9 cellular contexts compared by ENCODE assay signal in genomic region chr9:79574716-79575242, GRCh38. TPM values are rescaled to one million over a fixed set of nuclear protein-coding genes. Genes with fewer than 3 reads are reported as not detected.
DNase-seq lines count a peak whose midpoint lies in the region; ATAC-seq and TF ChIP-seq lines count a peak whose summit lies in the region.
"Had no signal": no experiment of that assay in that cellular context is flagged by ENCODE, and none has a peak within 500 bp of the region (broad histone marks: within the 10 kb centered on the region; RNA-seq: fewer than 3 reads in every experiment).

No MANE protein-coding gene starts in this region.

- H3K27ac Mint-ChIP-seq in progenitor cell of endocrine pancreas, result no peak overlapping the region

- no peaks in the 10 kb centered on the region for H3K9me3 ChIP-seq in ES-I3 (ENCODE audit: control insufficient read depth, insufficient read depth, low read length)
- H3K9me3 ChIP-seq in PC-3 (ENCODE audit: low read length), result no peaks in the 10 kb centered on the region
- no peaks in the 10 kb centered on the region for H3K9me3 ChIP-seq in fibroblast of lung (ENCODE audit: control insufficient read depth, insufficient read depth, low read depth, low read length)

- CTCF ChIA-PET in PC-3 (lab: Charles Lee), result no interaction called here

- peaks cover 41% of the 10 kb centered on the region for H3K4me1 Mint-ChIP-seq in progenitor cell of endocrine pancreas (ENCODE audit: low read depth)

- no peak for DNase-seq in PC-3
- peak; percentile 7 to 58 for DNase-seq in fibroblast of lung (ENCODE audit: low read depth in 2 of 2)
- no peak for DNase-seq in progenitor cell of endocrine pancreas (ENCODE audit: low spot score, unreplicated experiment)
- no peak for DNase-seq in iPS-NIHi11 (ENCODE audit: low spot score)
- DNase-seq: NCI-H526 had no signal

- no peak overlapping the region for H3K27ac ChIP-seq in PC-3 (ENCODE audit: low read length)
- H3K27ac ChIP-seq in fibroblast of lung (ENCODE audit: insufficient read depth, low read length), result no peak overlapping the region

- H3K4me3 ChIP-seq in PC-3 (ENCODE audit: low read length), result peak overlapping the region; percentile 70; the same call in 1 of the 2 replicates
- H3K4me3 ChIP-seq in fibroblast of lung (replicated peaks in 1 of 4; ENCODE audit: control extremely low read depth in 1 of 4, insufficient read depth in 1 of 4, low read depth in 3 of 4, low read length in 4 of 4), result peak overlapping the region; percentile 2 to 77 (median 72)

- H4K20me1 ChIP-seq in PC-3 (ENCODE audit: low read length), result no peaks in the 10 kb centered on the region
- no peaks in the 10 kb centered on the region for H4K20me1 ChIP-seq in fibroblast of lung (ENCODE audit: control insufficient read depth, extremely low read depth, insufficient read depth, low read length)

- no peaks in the 10 kb centered on the region for H3K27me3 ChIP-seq in PC-3 (ENCODE audit: low read length)
- no peaks in the 10 kb centered on the region for H3K27me3 ChIP-seq in fibroblast of lung (ENCODE audit: control insufficient read depth, insufficient read depth, low read length)

- peaks cover 10% of the 10 kb centered on the region for H3K4me1 ChIP-seq in ES-I3 (ENCODE audit: insufficient read depth, low read length)
- peaks cover 12% of the 10 kb centered on the region; the same call in 1 of the 2 replicates for H3K4me1 ChIP-seq in PC-3 (ENCODE audit: insufficient read depth, low read length)
- H3K4me1 ChIP-seq in fibroblast of lung (ENCODE audit: control insufficient read depth, extremely low read depth, insufficient read depth, low read length), result peaks cover 3% of the 10 kb centered on the region

- intact Hi-C loops in PC-3 (cut with micrococcal nuclease), result loop anchor here (2.0 to 10.0 kb wide), 6 partner anchors 48 to 603 kb away; no protein-coding TSS in a partner anchor

- H3K9ac ChIP-seq in ES-I3 (ENCODE audit: low read depth, low read length) (peak overlapping the region; percentile 83), PC-3 (ENCODE audit: low read length) (peak overlapping the region; percentile 58; the same call in 1 of the 2 replicates), fibroblast of lung (ENCODE audit: insufficient read depth, low read length) (no peak overlapping the region)

- ATAC-seq in PC-3 (no peak), GM18907 (IDR thresholded peaks at IDR 0.05; ENCODE audit: unreplicated experiment) (no peak), HG03520 (IDR thresholded peaks at IDR 0.05; ENCODE audit: unreplicated experiment) (no peak), HG03280 (IDR thresholded peaks at IDR 0.05; ENCODE audit: unreplicated experiment) (no peak)

- H2AFZ ChIP-seq in PC-3 (ENCODE audit: low read length) (no peak overlapping the region), fibroblast of lung (ENCODE audit: low read length) (no peak overlapping the region)

- no peaks in the 10 kb centered on the region for H3K9me2 ChIP-seq in PC-3 (replicated peaks; ENCODE audit: low read length)

- TF ChIP-seq CTCF in PC-3 (conservative IDR thresholded peaks at IDR 0.05; ENCODE audit: low read depth, low read length) (no peak), fibroblast of lung (conservative IDR thresholded peaks at IDR 0.05 in 1 of 2, IDR thresholded peaks at IDR 0.05 in 1 of 2; ENCODE audit: low read depth in 1 of 2, low read length in 2 of 2) (no peak), progenitor cell of endocrine pancreas (IDR thresholded peaks at IDR 0.05; ENCODE audit: unreplicated experiment) (no peak)

- no peaks in the 10 kb centered on the region for H3F3A ChIP-seq in PC-3 (ENCODE audit: low read length, unreplicated experiment)

- POLR2A ChIA-PET in PC-3 (lab: Charles Lee; ENCODE audit: unreplicated experiment), result no interaction called here

- H3K36me3 Mint-ChIP-seq in progenitor cell of endocrine pancreas (ENCODE audit: insufficient read depth), result peaks cover 13% of the 10 kb centered on the region

- H3K9me3 Mint-ChIP-seq in progenitor cell of endocrine pancreas (ENCODE audit: low read depth), result no peaks in the 10 kb centered on the region

- peak overlapping the region; percentile 87 for H3K4me3 Mint-ChIP-seq in progenitor cell of endocrine pancreas (ENCODE audit: low read depth)

- peaks cover 33% of the 10 kb centered on the region for H3K27me3 Mint-ChIP-seq in progenitor cell of endocrine pancreas

- H3K36me3 ChIP-seq in ES-I3 (ENCODE audit: insufficient read depth, low read length) (no peaks in the 10 kb centered on the region), PC-3 (ENCODE audit: low read depth, low read length) (no peaks in the 10 kb centered on the region), fibroblast of lung (ENCODE audit: control insufficient read depth, insufficient read depth, low read length) (no peaks in the 10 kb centered on the region)

- H3K79me2 ChIP-seq in PC-3 (ENCODE audit: low read length) (peaks cover 16% of the 10 kb centered on the region), fibroblast of lung (ENCODE audit: control insufficient read depth, insufficient read depth, low read length) (peaks cover 13% of the 10 kb centered on the region)

- H3K4me2 ChIP-seq in PC-3 (ENCODE audit: low read length) (peak overlapping the region; percentile 79), fibroblast of lung (ENCODE audit: extremely low read depth, insufficient read depth, low read length) (peak overlapping the region; percentile 49)

- BruUV-seq in PC-3 (replicated peaks; lab: Mats Ljungman, UMichigan), result no TSS peak

RNA-seq across cellular contexts. Expression of gene TLE4, which starts 3.0 kb away (rescaled TPM):
- total RNA-seq in PC-3 (2014; rRNA removed) (8.3 and 17.9 TPM in 2 replicates), fibroblast of lung (9.8 and 13.5 TPM in 2 replicates), progenitor cell of endocrine pancreas (54.1 and 55.6 TPM in 2 replicates)
- 27.5 and 35.0 TPM in 2 replicates for polyA plus RNA-seq in fibroblast of lung
- 10.8 and 16.7 TPM in 2 replicates for polyA plus RNA-seq in fibroblast of lung (2012)
- polyA minus RNA-seq in fibroblast of lung (ENCODE audit: low replicate concordance), result 25.5 and 43.3 TPM in 2 replicates

Comparison
In these comparisons a context has a peak if more than half of its experiments do, and no peak if none do; other contexts are left out.
1. DNase-seq: peak in fibroblast of lung (2 of 2); none in PC-3 (single experiment), progenitor cell of endocrine pancreas (single experiment) and iPS-NIHi11 (single experiment).